21 cellular contexts compared by ENCODE assay signal in the genomic region with DNA sequence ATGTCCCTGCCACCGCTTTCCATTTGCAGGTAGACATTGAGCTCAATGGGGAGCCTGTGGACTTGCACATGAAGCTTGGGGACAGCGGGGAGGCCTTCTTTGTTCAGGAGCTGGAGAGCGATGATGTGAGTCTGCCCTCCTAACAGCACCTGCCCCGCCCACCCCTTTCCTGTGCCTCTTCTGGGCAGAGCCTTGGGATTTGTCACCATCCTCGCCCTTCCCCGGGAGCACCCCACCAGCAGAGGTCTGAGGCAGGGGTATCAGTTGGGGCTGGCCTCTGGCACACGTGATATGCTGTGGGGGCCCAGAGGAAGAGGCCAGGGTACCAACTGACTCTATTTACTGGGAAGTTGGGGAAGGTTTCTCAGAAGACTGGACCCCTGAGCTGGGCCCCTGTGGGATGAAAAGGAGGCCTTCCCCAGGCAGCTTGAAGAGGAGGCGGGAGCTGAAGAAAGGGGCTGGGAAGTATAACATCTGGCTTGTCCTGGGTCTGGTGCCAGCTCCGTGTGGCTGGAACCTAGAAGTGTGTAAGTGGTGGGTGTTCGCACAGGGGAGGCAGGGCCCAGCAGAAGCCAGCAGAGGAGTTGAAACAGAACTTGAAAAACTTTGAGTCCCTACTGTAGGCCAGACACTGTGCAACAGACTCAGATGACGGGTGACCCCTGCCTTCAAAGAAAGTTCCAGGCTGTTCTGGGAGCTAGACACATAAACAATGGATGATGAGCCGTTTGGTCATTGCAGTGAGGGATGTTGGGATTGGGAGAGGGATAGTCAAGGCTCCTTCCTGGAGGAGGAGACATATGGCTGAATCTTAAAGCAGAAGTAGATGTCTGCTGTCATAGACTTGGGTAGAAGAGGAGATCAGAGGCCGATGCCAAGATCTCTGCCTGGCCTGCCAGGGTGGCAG. TPM values are rescaled to one million over a fixed set of nuclear protein-coding genes. Genes with fewer than 3 reads are reported as not detected.
DNase-seq lines count a peak whose midpoint lies in the region; ATAC-seq and TF ChIP-seq lines count a peak whose summit lies in the region.
"Had no signal": no experiment of that assay in that cellular context is flagged by ENCODE, and none has a peak within 500 bp of the region (broad histone marks: within the 10 kb centered on the region; RNA-seq: fewer than 3 reads in every experiment).

No MANE protein-coding gene starts in this region.

- 84 to 91% (median 85%) methylated on average over 11 to 13 of the region's 13 CpGs for WGBS in heart left ventricle, 4 donors

- H3K4me1 Mint-ChIP-seq in activated naive CD8-positive, alpha-beta T cell treated with anti-CD3 and anti-CD28 coated beads, Interleukin-2, amount 10 ng/mL, durations not matched to agents 7 days and 5 days: no peaks in the 10 kb centered on the region
- no peaks in the 10 kb centered on the region for H3K4me1 Mint-ChIP-seq in activated naive CD8-positive, alpha-beta T cell treated with anti-CD3 and anti-CD28 coated beads for 36 hours
- peaks cover 14% of the 10 kb centered on the region for H3K4me1 Mint-ChIP-seq in brain

- H3K27ac ChIP-seq in heart left ventricle (peak overlapping the region in 2 of 12 donors; percentile 7 to 19), osteoblast (ENCODE audit: low read depth, low read length) (no peak overlapping the region)
- H3K27ac ChIP-seq: C4-2B had no signal

- H3K36me3 Mint-ChIP-seq in activated naive CD8-positive, alpha-beta T cell treated with anti-CD3 and anti-CD28 coated beads, Interleukin-2, amount 10 ng/mL, durations not matched to agents 7 days and 5 days: no peaks in the 10 kb centered on the region
- H3K36me3 Mint-ChIP-seq in activated naive CD8-positive, alpha-beta T cell treated with anti-CD3 and anti-CD28 coated beads for 36 hours: no peaks in the 10 kb centered on the region
- no peaks in the 10 kb centered on the region for H3K36me3 Mint-ChIP-seq in brain

- peaks cover 0 to 66% (median 44%) of the 10 kb centered on the region in 9 donors for H3K36me3 ChIP-seq in heart left ventricle
- peaks cover 11% of the 10 kb centered on the region for H3K36me3 ChIP-seq in osteoblast (ENCODE audit: insufficient read depth, low read length)

- intact Hi-C loops in heart left ventricle (cut with DNase I): loop anchor here in 2 of 10 donors (10.0 kb wide), 1 partner anchor 347 kb away; no protein-coding TSS in a partner anchor

- peak overlapping the region; percentile 71 for H3K27ac Mint-ChIP-seq in activated naive CD8-positive, alpha-beta T cell treated with anti-CD3 and anti-CD28 coated beads, Interleukin-2, amount 10 ng/mL, durations not matched to agents 7 days and 5 days
- H3K27ac Mint-ChIP-seq in activated naive CD8-positive, alpha-beta T cell treated with anti-CD3 and anti-CD28 coated beads for 36 hours: no peak overlapping the region
- H3K27ac Mint-ChIP-seq in brain: peak overlapping the region in 3 of 5 experiments; percentile 34 to 66 (median 39)

- H3K4me1 ChIP-seq in heart left ventricle (peaks cover 0 to 11% (median 0%) of the 10 kb centered on the region in 12 donors), osteoblast (ENCODE audit: insufficient read depth, low read length) (no peaks in the 10 kb centered on the region)

- H2AFZ ChIP-seq in osteoblast (ENCODE audit: low read length): no peak overlapping the region

- ATAC-seq in activated naive CD8-positive, alpha-beta T cell treated with anti-CD3 and anti-CD28 coated beads, Interleukin-2, amount 10 ng/mL, durations not matched to agents 7 days and 5 days (ENCODE audit: low read depth): no peak
- ATAC-seq in heart left ventricle (peak; percentile 37 to 76 (median 44)), GM21381 (IDR thresholded peaks at IDR 0.05; ENCODE audit: unreplicated experiment) (no peak)
- ATAC-seq: HepG2 had no signal

- no peaks in the 10 kb centered on the region for H3K27me3 Mint-ChIP-seq in activated naive CD8-positive, alpha-beta T cell treated with anti-CD3 and anti-CD28 coated beads, Interleukin-2, amount 10 ng/mL, durations not matched to agents 7 days and 5 days
- no peaks in the 10 kb centered on the region for H3K27me3 Mint-ChIP-seq in activated naive CD8-positive, alpha-beta T cell treated with anti-CD3 and anti-CD28 coated beads for 36 hours
- no peaks in the 10 kb centered on the region for H3K27me3 Mint-ChIP-seq in brain

- H3K4me3 ChIP-seq in heart left ventricle (no peak overlapping the region), osteoblast (ENCODE audit: insufficient read depth, low read length) (no peak overlapping the region)

- no peaks in the 10 kb centered on the region for H3K27me3 ChIP-seq in heart left ventricle
- H3K27me3 ChIP-seq in osteoblast (ENCODE audit: insufficient read depth, low read length): no peaks in the 10 kb centered on the region

- H3K4me3 Mint-ChIP-seq in activated naive CD8-positive, alpha-beta T cell treated with anti-CD3 and anti-CD28 coated beads, Interleukin-2, amount 10 ng/mL, durations not matched to agents 7 days and 5 days: no peak overlapping the region
- H3K4me3 Mint-ChIP-seq in activated naive CD8-positive, alpha-beta T cell treated with anti-CD3 and anti-CD28 coated beads for 36 hours: no peak overlapping the region
- H3K4me3 Mint-ChIP-seq in brain: no peak overlapping the region

- no peak for DNase-seq in activated naive CD8-positive, alpha-beta T cell treated with anti-CD3 and anti-CD28 coated beads, Interleukin-2, amount 10 ng/mL, durations not matched to agents 7 days and 5 days
- no peak for DNase-seq in activated naive CD8-positive, alpha-beta T cell treated with anti-CD3 and anti-CD28 coated beads for 36 hours
- DNase-seq in heart left ventricle (peak in 2 of 5 donors; percentile 53 to 57), osteoblast (ENCODE audit: insufficient read length, low spot score, missing footprints) (peak; percentile 72), EL (no peak), GM03348 (ENCODE audit: low spot score) (no peak)
- DNase-seq: COR-L47, DMS79 treated with DMSO at 0.1 percent for 48 hours, GF-D8, Karpas-422, MM.1S, NCI-H1105 treated with DMSO at 0.1 percent for 48 hours, NCI-H1930, NCI-H2171 treated with DMSO at 0.1 percent for 48 hours, NCI-H82, SIG-M5 had no signal

- TF ChIP-seq CTCF in brain (conservative IDR thresholded peaks at IDR 0.05) (no peak), heart left ventricle (IDR thresholded peaks at IDR 0.05) (no peak), osteoblast (IDR thresholded peaks at IDR 0.05; ENCODE audit: extremely low read depth, low read depth, low read length) (no peak)

- no peaks in the 10 kb centered on the region for H3K9me3 Mint-ChIP-seq in activated naive CD8-positive, alpha-beta T cell treated with anti-CD3 and anti-CD28 coated beads, Interleukin-2, amount 10 ng/mL, durations not matched to agents 7 days and 5 days
- no peaks in the 10 kb centered on the region for H3K9me3 Mint-ChIP-seq in activated naive CD8-positive, alpha-beta T cell treated with anti-CD3 and anti-CD28 coated beads for 36 hours
- H3K9me3 Mint-ChIP-seq in brain: no peaks in the 10 kb centered on the region

- no peaks in the 10 kb centered on the region for H3K9me3 ChIP-seq in heart left ventricle
- no peaks in the 10 kb centered on the region for H3K9me3 ChIP-seq in osteoblast (ENCODE audit: low read depth, low read length)

- H3K79me2 ChIP-seq in osteoblast (ENCODE audit: insufficient read depth, low read length): no peaks in the 10 kb centered on the region

- H3K4me2 ChIP-seq in osteoblast (ENCODE audit: insufficient read depth, low read length): no peak overlapping the region

- no peak for TF ChIP-seq POLR2A in heart left ventricle (IDR thresholded peaks at IDR 0.05)

- POLR2A ChIA-PET in activated naive CD8-positive, alpha-beta T cell treated with anti-CD3 and anti-CD28 coated beads, Interleukin-2, amount 10 ng/mL, durations not matched to agents 7 days and 5 days (lab: Charles Lee): no interaction called here

- peaks cover 3% of the 10 kb centered on the region for H4K20me1 ChIP-seq in osteoblast (ENCODE audit: insufficient read depth, low read length)

RNA-seq across cellular contexts. Expression of a gene that starts 7.2 kb away (rescaled TPM):
- 1 to 10 TPM; 2.2 to 2.5 TPM for total RNA-seq in activated naive CD8-positive, alpha-beta T cell treated with anti-CD3 and anti-CD28 coated beads, Interleukin-2, amount 10 ng/mL, durations not matched to agents 7 days and 5 days
- total RNA-seq in activated naive CD8-positive, alpha-beta T cell treated with anti-CD3 and anti-CD28 coated beads for 36 hours: 1 to 10 TPM; 1.4 to 1.8 TPM
- 0.25 TPM for polyA plus RNA-seq in brain (ENCODE audit: insufficient read depth, low read depth, low replicate concordance)
- total RNA-seq in heart left ventricle: 10 to 100 TPM; 13.2 to 24.1 (median 19.0) TPM
- 10 to 100 TPM; 12.8 to 23.1 TPM for polyA plus RNA-seq in heart left ventricle
- total RNA-seq in osteoblast: 9.0 and 10.3 TPM in 2 replicates

RNA-seq across cellular contexts. Expression of a gene that starts 18.8 kb away (rescaled TPM):
- not detected for total RNA-seq in activated naive CD8-positive, alpha-beta T cell treated with anti-CD3 and anti-CD28 coated beads, Interleukin-2, amount 10 ng/mL, durations not matched to agents 7 days and 5 days
- total RNA-seq in activated naive CD8-positive, alpha-beta T cell treated with anti-CD3 and anti-CD28 coated beads for 36 hours: not detected
- 18.6 TPM for polyA plus RNA-seq in brain (ENCODE audit: insufficient read depth, low read depth, low replicate concordance)
- 1 to 10 TPM in 8 of 9 donors, under 1 TPM in 1; 0.24 to 9.3 (median 2.2) TPM for total RNA-seq in heart left ventricle
- 1 to 10 TPM; 1.2 to 3.3 TPM for polyA plus RNA-seq in heart left ventricle
- not detected in 2 replicates for total RNA-seq in osteoblast
- total RNA-seq: A172 had no signal

RNA-seq across cellular contexts. Expression of a gene that starts 30.2 kb away (rescaled TPM):
- 10 to 100 TPM; 12.3 to 17.1 TPM for total RNA-seq in activated naive CD8-positive, alpha-beta T cell treated with anti-CD3 and anti-CD28 coated beads, Interleukin-2, amount 10 ng/mL, durations not matched to agents 7 days and 5 days
- 10 to 100 TPM; 15.5 to 17.6 TPM for total RNA-seq in activated naive CD8-positive, alpha-beta T cell treated with anti-CD3 and anti-CD28 coated beads for 36 hours
- 27.8 TPM for polyA plus RNA-seq in brain (ENCODE audit: insufficient read depth, low read depth, low replicate concordance)
- total RNA-seq in heart left ventricle: 10 to 100 TPM; 26.3 to 43.9 (median 33.1) TPM
- 10 to 100 TPM; 10.9 to 17.2 TPM for polyA plus RNA-seq in heart left ventricle
- 35.4 and 36.6 TPM in 2 replicates for total RNA-seq in osteoblast

Comparison
In these comparisons a context has a peak if more than half of its experiments do, and no peak if none do; other contexts are left out.
1. ATAC-seq: peak in heart left ventricle (4 of 4); none in activated naive CD8-positive, alpha-beta T cell treated with anti-CD3 and anti-CD28 coated beads, Interleukin-2, amount 10 ng/mL, durations not matched to agents 7 days and 5 days (single experiment) and GM21381 (single experiment).